28 cellular contexts compared by ENCODE assay signal in the genomic region with DNA sequence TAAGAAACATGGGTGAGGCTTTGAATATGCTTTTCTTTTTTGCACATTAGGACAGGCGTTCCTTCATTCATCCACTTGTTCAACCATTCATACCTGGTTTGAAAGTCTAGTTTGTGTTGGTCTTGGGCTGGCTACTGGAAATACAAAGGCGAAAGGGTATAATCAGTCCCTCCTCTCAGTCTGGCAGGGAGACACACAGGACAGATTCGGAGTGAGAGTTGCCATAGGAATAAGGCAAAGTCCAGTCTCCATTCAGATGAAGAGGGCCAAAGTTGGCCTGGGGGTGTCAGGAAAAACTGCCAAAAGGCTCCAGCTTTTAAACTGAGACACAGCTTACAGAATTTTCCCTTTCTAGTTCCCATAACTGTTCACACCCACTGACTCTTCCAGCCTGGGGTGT.
"Had no signal": no experiment of that assay in that cellular context is flagged by ENCODE, and none has a peak within 500 bp of the region (broad histone marks: within the 10 kb centered on the region; RNA-seq: fewer than 3 reads in every experiment).

No MANE protein-coding gene starts in this region.

- ATAC-seq: heart right ventricle; left cardiac atrium; lower lobe of right lung; naive thymus-derived CD8-positive, alpha-beta T cell; sciatic nerve; stimulated activated naive CD8-positive, alpha-beta T cell treated with anti-CD3 and anti-CD28 coated beads, Interleukin-15, amount 100 ng/mL, for 72 hours; upper lobe of right lung had no signal

- H3K4me2 ChIP-seq: smooth muscle cell had no signal

- H3K4me3 ChIP-seq: coronary artery, esophagus squamous epithelium, heart right ventricle, left ventricle myocardium inferior, lower lobe of right lung, smooth muscle cell, suprapubic skin, transverse colon, upper lobe of right lung, uterus had no signal

- H3K36me3 ChIP-seq: esophagus squamous epithelium, heart right ventricle, left ventricle myocardium inferior, lower lobe of right lung, suprapubic skin, transverse colon, upper lobe of right lung, uterus had no signal

- H3K27ac ChIP-seq: coronary artery, esophagus squamous epithelium, heart right ventricle, left ventricle myocardium inferior, lower lobe of right lung, parathyroid adenoma, suprapubic skin, transverse colon, upper lobe of right lung, uterus had no signal

- H3K9ac ChIP-seq: parathyroid adenoma had no signal

- H3K36me3 Mint-ChIP-seq: naive thymus-derived CD8-positive, alpha-beta T cell had no signal

- H2AFZ ChIP-seq: parathyroid adenoma had no signal

- H3K4me1 ChIP-seq: lower lobe of right lung, parathyroid adenoma, suprapubic skin, transverse colon, upper lobe of right lung, uterus had no signal

- DNase-seq: dermis blood vessel endothelial cell; effector memory CD4-positive, alpha-beta T cell; erythroblast; esophagus squamous epithelium; foreskin melanocyte; glutamatergic neuron; heart right ventricle; hippocampal formation; left cardiac atrium; left ventricle myocardium inferior; lower lobe of right lung; naive thymus-derived CD8-positive, alpha-beta T cell; stimulated activated CD4-positive, alpha-beta T cell treated with anti-CD3 and anti-CD28 coated beads, Interleukin-12 subunit alpha, Interleukin-12 subunit beta, amount 100 ng/mL, for 4 hours; stimulated activated CD4-positive, alpha-beta T cell treated with anti-CD3 and anti-CD28 coated beads, Interleukin-1b, Interleukin-23, amount 100 ng/mL, for 48 hours; stimulated activated CD4-positive, alpha-beta T cell treated with anti-CD3 and anti-CD28 coated beads, Interleukin-4, amount 100 ng/mL, for 1 hour; stimulated activated CD8-positive, alpha-beta memory T cell treated with anti-CD3 and anti-CD28 coated beads, Interleukin-4, amount 100 ng/mL, for 48 hours; stimulated activated naive CD4-positive, alpha-beta T cell; stimulated activated naive CD8-positive, alpha-beta T cell treated with anti-CD3 and anti-CD28 coated beads, Interleukin-15, amount 100 ng/mL, for 72 hours; transverse colon; upper lobe of right lung; uterus had no signal

- H3K9me3 Mint-ChIP-seq: neural crest cell; stimulated activated naive CD8-positive, alpha-beta T cell treated with anti-CD3 and anti-CD28 coated beads, Interleukin-15, amount 100 ng/mL, for 72 hours had no signal

- H3K4me1 Mint-ChIP-seq: naive thymus-derived CD8-positive, alpha-beta T cell; stimulated activated naive CD8-positive, alpha-beta T cell treated with anti-CD3 and anti-CD28 coated beads, Interleukin-15, amount 100 ng/mL, for 72 hours had no signal

- H3K27me3 Mint-ChIP-seq: naive thymus-derived CD8-positive, alpha-beta T cell; progenitor cell of endocrine pancreas; stimulated activated naive CD8-positive, alpha-beta T cell treated with anti-CD3 and anti-CD28 coated beads, Interleukin-15, amount 100 ng/mL, for 72 hours had no signal

- H3K9me3 ChIP-seq: esophagus squamous epithelium, heart right ventricle, left ventricle myocardium inferior, lower lobe of right lung, suprapubic skin, transverse colon, upper lobe of right lung, uterus had no signal

- H3K27ac Mint-ChIP-seq: naive thymus-derived CD8-positive, alpha-beta T cell; progenitor cell of endocrine pancreas had no signal

- H3K4me3 Mint-ChIP-seq: naive thymus-derived CD8-positive, alpha-beta T cell; neural crest cell; stimulated activated naive CD8-positive, alpha-beta T cell treated with anti-CD3 and anti-CD28 coated beads, Interleukin-15, amount 100 ng/mL, for 72 hours had no signal

- H3K27me3 ChIP-seq: esophagus squamous epithelium, heart right ventricle, suprapubic skin, transverse colon, upper lobe of right lung, uterus had no signal

- H3K79me2 ChIP-seq: parathyroid adenoma had no signal
